In genomic region chr3:140505876-140506275, GRCh38 we compare ENCODE assay signal across 20 cellular contexts.
"Had no signal": no experiment of that assay in that cellular context is flagged by ENCODE, and none has a peak within 500 bp of the region (broad histone marks: within the 10 kb centered on the region; RNA-seq: fewer than 3 reads in every experiment).

No MANE protein-coding gene starts in this region.

- H3K27ac ChIP-seq: heart right ventricle, psoas muscle, stomach, suprapubic skin, vagina had no signal

- H3K4me1 Mint-ChIP-seq: activated naive CD4-positive, alpha-beta T cell treated with anti-CD3 and anti-CD28 coated beads, Interleukin-2, amount 50 U/mL, for 24 hours; naive thymus-derived CD8-positive, alpha-beta T cell; stimulated activated effector memory CD8-positive, alpha-beta T cell treated with anti-CD3 and anti-CD28 coated beads, Interleukin-12 subunit alpha, Interleukin-12 subunit beta, amount 100 ng/mL, for 72 hours had no signal

- ATAC-seq: left colon; naive thymus-derived CD8-positive, alpha-beta T cell; stimulated activated effector memory CD8-positive, alpha-beta T cell treated with anti-CD3 and anti-CD28 coated beads, Interleukin-12 subunit alpha, Interleukin-12 subunit beta, amount 100 ng/mL, for 72 hours had no signal

- H3K4me1 ChIP-seq: psoas muscle, stomach, suprapubic skin, vagina had no signal

- H3K4me3 Mint-ChIP-seq: activated CD8-positive, alpha-beta T cell treated with anti-CD3 and anti-CD28 coated beads for 36 hours; activated naive CD4-positive, alpha-beta T cell treated with anti-CD3 and anti-CD28 coated beads, Interleukin-2, amount 50 U/mL, for 24 hours; activated T-helper 1 cell treated with anti-CD3 and anti-CD28 coated beads, Interleukin-12 subunit alpha, Interleukin-12 subunit beta, Interleukin-2, Interleukin-4 antibody, amounts not matched to agents 30 ng/mL and 10 ng/mL and 1 ng/mL, durations not matched to agents 14 hours and 24 hours and 36 hours; dendritic cell treated with granulocyte-macrophage colony-stimulating factor and Interleukin-4, amounts not matched to agents 40 ng/mL and 50 ng/mL, for 4 days; naive thymus-derived CD8-positive, alpha-beta T cell; stimulated activated effector memory CD8-positive, alpha-beta T cell treated with anti-CD3 and anti-CD28 coated beads, Interleukin-12 subunit alpha, Interleukin-12 subunit beta, amount 100 ng/mL, for 72 hours had no signal

- H3K27ac Mint-ChIP-seq: activated CD8-positive, alpha-beta T cell treated with anti-CD3 and anti-CD28 coated beads for 36 hours; activated naive CD4-positive, alpha-beta T cell treated with anti-CD3 and anti-CD28 coated beads, Interleukin-2, amount 50 U/mL, for 24 hours; activated T-helper 1 cell treated with anti-CD3 and anti-CD28 coated beads, Interleukin-12 subunit alpha, Interleukin-12 subunit beta, Interleukin-2, Interleukin-4 antibody, amounts not matched to agents 30 ng/mL and 10 ng/mL and 1 ng/mL, durations not matched to agents 14 hours and 24 hours and 36 hours; dendritic cell treated with granulocyte-macrophage colony-stimulating factor and Interleukin-4, amounts not matched to agents 40 ng/mL and 50 ng/mL, for 4 days; stimulated activated effector memory CD8-positive, alpha-beta T cell treated with anti-CD3 and anti-CD28 coated beads, Interleukin-12 subunit alpha, Interleukin-12 subunit beta, amount 100 ng/mL, for 72 hours had no signal

- H3K27me3 ChIP-seq: stomach, suprapubic skin, vagina had no signal

- H3K4me3 ChIP-seq: heart right ventricle, psoas muscle, stomach, suprapubic skin, vagina had no signal

- H3K36me3 ChIP-seq: heart right ventricle, stomach, suprapubic skin, vagina had no signal

- DNase-seq: activated CD4-positive, alpha-beta T cell treated with anti-CD3 and anti-CD28 coated beads for 48 hours; activated CD8-positive, alpha-beta T cell treated with anti-CD3 and anti-CD28 coated beads for 36 hours; activated gamma-delta T cell; effector CD4-positive, alpha-beta T cell; foreskin fibroblast; left colon; naive thymus-derived CD8-positive, alpha-beta T cell; stimulated activated CD4-positive, alpha-beta T cell treated with anti-CD3 and anti-CD28 coated beads, Interleukin-1b, Interleukin-23, amount 100 ng/mL, for 48 hours; stomach; T-helper 2 cell; trophoblast cell had no signal

- H3K9me3 ChIP-seq: heart right ventricle, psoas muscle, stomach, suprapubic skin, vagina had no signal

- H3K36me3 Mint-ChIP-seq: activated naive CD4-positive, alpha-beta T cell treated with anti-CD3 and anti-CD28 coated beads, Interleukin-2, amount 50 U/mL, for 24 hours; brain; naive thymus-derived CD8-positive, alpha-beta T cell; stimulated activated effector memory CD8-positive, alpha-beta T cell treated with anti-CD3 and anti-CD28 coated beads, Interleukin-12 subunit alpha, Interleukin-12 subunit beta, amount 100 ng/mL, for 72 hours had no signal

- H3K9me3 Mint-ChIP-seq: activated CD8-positive, alpha-beta T cell treated with anti-CD3 and anti-CD28 coated beads for 36 hours; activated naive CD4-positive, alpha-beta T cell treated with anti-CD3 and anti-CD28 coated beads, Interleukin-2, amount 50 U/mL, for 24 hours; activated T-helper 1 cell treated with anti-CD3 and anti-CD28 coated beads, Interleukin-12 subunit alpha, Interleukin-12 subunit beta, Interleukin-2, Interleukin-4 antibody, amounts not matched to agents 30 ng/mL and 10 ng/mL and 1 ng/mL, durations not matched to agents 14 hours and 24 hours and 36 hours; brain; dendritic cell treated with granulocyte-macrophage colony-stimulating factor and Interleukin-4, amounts not matched to agents 40 ng/mL and 50 ng/mL, for 4 days; naive thymus-derived CD8-positive, alpha-beta T cell had no signal
